Comparison of ENCODE assay signal across 1 cellular context in the genomic region with DNA sequence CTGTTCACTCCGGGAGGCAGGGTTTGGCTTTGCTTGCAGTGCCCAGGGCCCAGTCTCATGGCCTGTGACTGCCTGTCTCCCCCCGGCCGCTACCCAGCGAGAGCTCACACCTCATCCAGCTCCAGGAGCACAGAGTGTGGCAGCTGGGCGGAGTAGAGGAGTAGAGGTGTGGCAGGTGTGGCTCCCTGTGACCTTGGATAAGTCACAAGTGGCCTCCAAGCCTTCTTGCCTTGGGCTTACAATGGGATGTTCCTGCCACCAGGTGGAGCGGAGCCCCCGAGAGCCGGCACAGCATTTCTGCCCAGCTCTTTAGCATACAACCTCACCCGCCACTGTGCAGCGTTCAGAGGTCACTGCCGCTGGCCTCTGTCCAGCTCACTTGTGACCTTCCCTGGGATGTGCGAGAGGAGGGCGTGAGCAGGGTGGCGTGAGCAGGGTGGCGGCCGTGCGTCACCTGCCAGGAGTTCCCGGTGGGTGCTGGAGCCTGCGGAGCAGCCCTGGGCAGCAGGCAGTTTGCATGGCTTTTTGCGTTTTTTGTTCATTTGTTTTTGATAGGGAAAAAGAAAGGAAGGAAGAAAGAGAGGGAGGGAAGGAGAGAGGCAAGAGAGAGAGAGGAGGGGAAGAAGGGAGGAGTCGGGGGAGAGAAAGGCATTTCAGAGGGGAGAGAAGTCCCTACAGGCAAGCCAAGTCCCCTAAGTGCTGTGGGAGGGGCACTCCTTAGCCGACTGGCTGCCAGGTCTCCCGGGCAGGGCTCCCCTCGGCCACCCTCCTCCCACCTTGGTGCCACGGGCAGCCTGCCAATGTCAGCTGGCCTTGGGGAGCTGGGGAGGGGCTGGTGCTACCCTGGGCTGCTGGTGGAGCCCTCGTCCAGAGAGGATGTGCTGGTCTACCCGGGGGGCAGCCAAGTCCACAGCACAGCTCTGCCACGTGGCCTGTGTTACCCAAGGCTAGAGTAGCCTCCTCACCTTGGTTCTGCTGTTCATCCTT.
TF ChIP-seq lines count a peak whose summit lies in the region.

No MANE protein-coding gene starts in this region.

TF ChIP-seq in HepG2, 621 proteins besides CTCF, POLR2A, EP300 and RAD21 (continued from another document and continues in another):
- TF ChIP-seq, protein P1, sequence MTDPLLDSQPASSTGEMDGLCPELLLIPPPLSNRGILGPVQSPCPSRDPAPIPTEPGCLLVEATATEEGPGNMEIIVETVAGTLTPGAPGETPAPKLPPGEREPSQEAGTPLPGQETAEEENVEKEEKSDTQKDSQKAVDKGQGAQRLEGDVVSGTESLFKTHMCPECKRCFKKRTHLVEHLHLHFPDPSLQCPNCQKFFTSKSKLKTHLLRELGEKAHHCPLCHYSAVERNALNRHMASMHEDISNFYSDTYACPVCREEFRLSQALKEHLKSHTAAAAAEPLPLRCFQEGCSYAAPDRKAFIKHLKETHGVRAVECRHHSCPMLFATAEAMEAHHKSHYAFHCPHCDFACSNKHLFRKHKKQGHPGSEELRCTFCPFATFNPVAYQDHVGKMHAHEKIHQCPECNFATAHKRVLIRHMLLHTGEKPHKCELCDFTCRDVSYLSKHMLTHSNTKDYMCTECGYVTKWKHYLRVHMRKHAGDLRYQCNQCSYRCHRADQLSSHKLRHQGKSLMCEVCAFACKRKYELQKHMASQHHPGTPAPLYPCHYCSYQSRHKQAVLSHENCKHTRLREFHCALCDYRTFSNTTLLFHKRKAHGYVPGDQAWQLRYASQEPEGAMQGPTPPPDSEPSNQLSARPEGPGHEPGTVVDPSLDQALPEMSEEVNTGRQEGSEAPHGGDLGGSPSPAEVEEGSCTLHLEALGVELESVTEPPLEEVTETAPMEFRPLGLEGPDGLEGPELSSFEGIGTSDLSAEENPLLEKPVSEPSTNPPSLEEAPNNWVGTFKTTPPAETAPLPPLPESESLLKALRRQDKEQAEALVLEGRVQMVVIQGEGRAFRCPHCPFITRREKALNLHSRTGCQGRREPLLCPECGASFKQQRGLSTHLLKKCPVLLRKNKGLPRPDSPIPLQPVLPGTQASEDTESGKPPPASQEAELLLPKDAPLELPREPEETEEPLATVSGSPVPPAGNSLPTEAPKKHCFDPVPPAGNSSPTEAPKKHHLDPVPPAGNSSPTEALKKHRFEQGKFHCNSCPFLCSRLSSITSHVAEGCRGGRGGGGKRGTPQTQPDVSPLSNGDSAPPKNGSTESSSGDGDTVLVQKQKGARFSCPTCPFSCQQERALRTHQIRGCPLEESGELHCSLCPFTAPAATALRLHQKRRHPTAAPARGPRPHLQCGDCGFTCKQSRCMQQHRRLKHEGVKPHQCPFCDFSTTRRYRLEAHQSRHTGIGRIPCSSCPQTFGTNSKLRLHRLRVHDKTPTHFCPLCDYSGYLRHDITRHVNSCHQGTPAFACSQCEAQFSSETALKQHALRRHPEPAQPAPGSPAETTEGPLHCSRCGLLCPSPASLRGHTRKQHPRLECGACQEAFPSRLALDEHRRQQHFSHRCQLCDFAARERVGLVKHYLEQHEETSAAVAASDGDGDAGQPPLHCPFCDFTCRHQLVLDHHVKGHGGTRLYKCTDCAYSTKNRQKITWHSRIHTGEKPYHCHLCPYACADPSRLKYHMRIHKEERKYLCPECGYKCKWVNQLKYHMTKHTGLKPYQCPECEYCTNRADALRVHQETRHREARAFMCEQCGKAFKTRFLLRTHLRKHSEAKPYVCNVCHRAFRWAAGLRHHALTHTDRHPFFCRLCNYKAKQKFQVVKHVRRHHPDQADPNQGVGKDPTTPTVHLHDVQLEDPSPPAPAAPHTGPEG (CRISPR knock-in tag; IDR thresholded peaks at IDR 0.05), result no peak; the same call in 1 of the 2 replicates
- TF ChIP-seq BCL3 (CRISPR knock-in tag; IDR thresholded peaks at IDR 0.05), result peak; percentile 40; the same call in 1 of the 2 replicates
- TF ChIP-seq ZNF235 (CRISPR knock-in tag; IDR thresholded peaks at IDR 0.05; ENCODE audit: borderline replicate concordance), result 0 out of 2 replicates have a peak, but pooled peaks have one; percentile 83
- TF ChIP-seq GLMP (CRISPR knock-in tag; IDR thresholded peaks at IDR 0.05; ENCODE audit: borderline replicate concordance), result no peak
- TF ChIP-seq ZFP37 (CRISPR knock-in tag; IDR thresholded peaks at IDR 0.05; ENCODE audit: borderline replicate concordance), result no peak
- TF ChIP-seq WIZ (CRISPR knock-in tag; IDR thresholded peaks at IDR 0.05), result peak; percentile 88; the same call in 1 of the 2 replicates
- TF ChIP-seq ZNF331 (CRISPR knock-in tag; IDR thresholded peaks at IDR 0.05), result peak; percentile 83
- no peak for TF ChIP-seq ZBTB2 (CRISPR knock-in tag; IDR thresholded peaks at IDR 0.05; ENCODE audit: low read depth)
- TF ChIP-seq ZNF777 (CRISPR knock-in tag; IDR thresholded peaks at IDR 0.05), result 0 out of 2 replicates have a peak, but pooled peaks have one; percentile 24
- no peak for TF ChIP-seq FUBP1 (CRISPR knock-in tag; IDR thresholded peaks at IDR 0.05; ENCODE audit: borderline replicate concordance)
- TF ChIP-seq, protein P2, sequence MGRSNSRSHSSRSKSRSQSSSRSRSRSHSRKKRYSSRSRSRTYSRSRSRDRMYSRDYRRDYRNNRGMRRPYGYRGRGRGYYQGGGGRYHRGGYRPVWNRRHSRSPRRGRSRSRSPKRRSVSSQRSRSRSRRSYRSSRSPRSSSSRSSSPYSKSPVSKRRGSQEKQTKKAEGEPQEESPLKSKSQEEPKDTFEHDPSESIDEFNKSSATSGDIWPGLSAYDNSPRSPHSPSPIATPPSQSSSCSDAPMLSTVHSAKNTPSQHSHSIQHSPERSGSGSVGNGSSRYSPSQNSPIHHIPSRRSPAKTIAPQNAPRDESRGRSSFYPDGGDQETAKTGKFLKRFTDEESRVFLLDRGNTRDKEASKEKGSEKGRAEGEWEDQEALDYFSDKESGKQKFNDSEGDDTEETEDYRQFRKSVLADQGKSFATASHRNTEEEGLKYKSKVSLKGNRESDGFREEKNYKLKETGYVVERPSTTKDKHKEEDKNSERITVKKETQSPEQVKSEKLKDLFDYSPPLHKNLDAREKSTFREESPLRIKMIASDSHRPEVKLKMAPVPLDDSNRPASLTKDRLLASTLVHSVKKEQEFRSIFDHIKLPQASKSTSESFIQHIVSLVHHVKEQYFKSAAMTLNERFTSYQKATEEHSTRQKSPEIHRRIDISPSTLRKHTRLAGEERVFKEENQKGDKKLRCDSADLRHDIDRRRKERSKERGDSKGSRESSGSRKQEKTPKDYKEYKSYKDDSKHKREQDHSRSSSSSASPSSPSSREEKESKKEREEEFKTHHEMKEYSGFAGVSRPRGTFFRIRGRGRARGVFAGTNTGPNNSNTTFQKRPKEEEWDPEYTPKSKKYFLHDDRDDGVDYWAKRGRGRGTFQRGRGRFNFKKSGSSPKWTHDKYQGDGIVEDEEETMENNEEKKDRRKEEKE (IDR thresholded peaks at IDR 0.05), result no peak
- TF ChIP-seq, protein P3, sequence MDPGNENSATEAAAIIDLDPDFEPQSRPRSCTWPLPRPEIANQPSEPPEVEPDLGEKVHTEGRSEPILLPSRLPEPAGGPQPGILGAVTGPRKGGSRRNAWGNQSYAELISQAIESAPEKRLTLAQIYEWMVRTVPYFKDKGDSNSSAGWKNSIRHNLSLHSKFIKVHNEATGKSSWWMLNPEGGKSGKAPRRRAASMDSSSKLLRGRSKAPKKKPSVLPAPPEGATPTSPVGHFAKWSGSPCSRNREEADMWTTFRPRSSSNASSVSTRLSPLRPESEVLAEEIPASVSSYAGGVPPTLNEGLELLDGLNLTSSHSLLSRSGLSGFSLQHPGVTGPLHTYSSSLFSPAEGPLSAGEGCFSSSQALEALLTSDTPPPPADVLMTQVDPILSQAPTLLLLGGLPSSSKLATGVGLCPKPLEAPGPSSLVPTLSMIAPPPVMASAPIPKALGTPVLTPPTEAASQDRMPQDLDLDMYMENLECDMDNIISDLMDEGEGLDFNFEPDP (CRISPR knock-in tag; conservative IDR thresholded peaks at IDR 0.05), result no peak
- no peak; the same call in 1 of the 2 replicates for TF ChIP-seq ZNF281 (CRISPR knock-in tag; IDR thresholded peaks at IDR 0.05; ENCODE audit: borderline replicate concordance)
